8 cellular contexts compared by ENCODE assay signal in genomic region chr10:96511044-96511945, GRCh38. TPM values are rescaled to one million over a fixed set of nuclear protein-coding genes. Genes with fewer than 3 reads are reported as not detected.
A peak's percentile ranks its signal among the peaks of the same experiment; 100 is the strongest.
DNase-seq lines count a peak whose midpoint lies in the region; ATAC-seq, FAIRE-seq and TF ChIP-seq lines count a peak whose summit lies in the region.

No MANE protein-coding gene starts in this region.

- H3K4me1 ChIP-seq in DND-41 (ENCODE audit: insufficient read depth, low read length) (peaks cover 20% of the 10 kb centered on the region), astrocyte (ENCODE audit: insufficient read depth, low read length) (peaks cover 29% of the 10 kb centered on the region)

- peaks cover 1% of the 10 kb centered on the region for H3K27me3 Mint-ChIP-seq in astrocyte (ENCODE audit: low read depth, unreplicated experiment)

- H2AFZ ChIP-seq in DND-41 (ENCODE audit: low read depth, low read length) (no peak overlapping the region), astrocyte (ENCODE audit: low read depth, low read length) (no peak overlapping the region)

- peaks cover 30% of the 10 kb centered on the region for H3K4me1 Mint-ChIP-seq in astrocyte (ENCODE audit: low read depth, unreplicated experiment)

- H3K4me3 Mint-ChIP-seq in astrocyte (ENCODE audit: unreplicated experiment) = peak overlapping the region; percentile 89

- in situ Hi-C loops in ACHN (cut with HindIII; ENCODE audit: low pct_ligation_motif_present, low pct_unique_long_range_greater_than_20kb, low sequenced_read_pairs) = no loop called here

- no peaks in the 10 kb centered on the region for H3K9me3 Mint-ChIP-seq in astrocyte (ENCODE audit: unreplicated experiment)

- H3K79me2 ChIP-seq in DND-41 (ENCODE audit: insufficient read depth, low read length) = no peaks in the 10 kb centered on the region
- H3K79me2 ChIP-seq in astrocyte (ENCODE audit: insufficient read depth, low read length) = no peaks in the 10 kb centered on the region

- H3K4me2 ChIP-seq in DND-41 (ENCODE audit: insufficient read depth, low read length) (no peak overlapping the region), astrocyte (ENCODE audit: low read length) (peak overlapping the region; percentile 18)

- FAIRE-seq in astrocyte (lab: Jason Lieb, UNC) = no peak

- no peaks in the 10 kb centered on the region for H3K36me3 Mint-ChIP-seq in astrocyte (ENCODE audit: low read depth, unreplicated experiment)

- ATAC-seq in DND-41 (ENCODE audit: insufficient read depth, low read depth) = no peak
- ATAC-seq in left lobe of liver = peak; percentile 60
- no peak for ATAC-seq in GM18502 (IDR thresholded peaks at IDR 0.05; ENCODE audit: poor library complexity, unreplicated experiment)
- ATAC-seq in GM21515 (IDR thresholded peaks at IDR 0.05; ENCODE audit: unreplicated experiment) = no peak

- H3K36me3 ChIP-seq in DND-41 (ENCODE audit: insufficient read depth, low read length) (no peaks in the 10 kb centered on the region), astrocyte (ENCODE audit: insufficient read depth, low read length) (no peaks in the 10 kb centered on the region)

- H3K27me3 ChIP-seq in DND-41 (ENCODE audit: insufficient read depth, low read length, poor library complexity) (peaks cover 54% of the 10 kb centered on the region), astrocyte (ENCODE audit: insufficient read depth, low read length) (peaks cover 6% of the 10 kb centered on the region)

- H3K4me3 ChIP-seq in DND-41 (ENCODE audit: low read depth in 1 of 2, low read length in 2 of 2) (no peak overlapping the region), astrocyte (ENCODE audit: insufficient read depth, low read depth, low read length) (no peak overlapping the region)

- H4K20me1 ChIP-seq in DND-41 (ENCODE audit: insufficient read depth, low read length) (peaks cover 44% of the 10 kb centered on the region), astrocyte (ENCODE audit: insufficient read depth, low read length) (peaks cover 16% of the 10 kb centered on the region)

- H3K27ac ChIP-seq in DND-41 (ENCODE audit: low read length) (no peak overlapping the region), astrocyte (ENCODE audit: low read depth, low read length) (no peak overlapping the region)

- H3K9me3 ChIP-seq in DND-41 (ENCODE audit: insufficient read depth, low read length, severe bottlenecking) (no peaks in the 10 kb centered on the region), astrocyte (ENCODE audit: insufficient read depth, low read depth, low read length) (no peaks in the 10 kb centered on the region)

- H3K9ac ChIP-seq in DND-41 (ENCODE audit: low read depth, low read length) = no peak overlapping the region
- H3K9ac ChIP-seq in astrocyte (ENCODE audit: low read length) = no peak overlapping the region

- DNase-seq in ACHN (peak; percentile 72), DND-41 (peak; percentile 35), NCI-H187 treated with DMSO at 0.1 percent for 48 hours (lab: John Stamatoyannopoulos, UW) (peak; percentile 14), astrocyte (ENCODE audit: low read depth) (no peak), left lobe of liver (ENCODE audit: low spot score) (no peak), CD1c-positive myeloid dendritic cell (ENCODE audit: extremely low spot score) (no peak)

- H3K27ac Mint-ChIP-seq in astrocyte (ENCODE audit: unreplicated experiment) = peak overlapping the region; percentile 83

- TF ChIP-seq CTCF in DND-41 (IDR thresholded peaks at IDR 0.05; ENCODE audit: borderline replicate concordance, extremely low read depth, low read length, poor library complexity, severe bottlenecking) (peak; percentile 72), astrocyte (IDR thresholded peaks at IDR 0.05; ENCODE audit: insufficient read depth, low read depth, low read length) (peak; percentile 56)

RNA-seq across cellular contexts. Expression of gene TLL2, which starts 2.4 kb away (rescaled TPM):
- total RNA-seq in astrocyte (7.6 and 9.6 TPM in 2 replicates), left lobe of liver (not detected)

Comparison
In these comparisons a context has a peak if more than half of its experiments do, and no peak if none do; other contexts are left out.
1. DNase-seq: peak in ACHN (single experiment), DND-41 (single experiment) and NCI-H187 treated with DMSO at 0.1 percent for 48 hours (single experiment); none in astrocyte (single experiment), left lobe of liver (single experiment) and CD1c-positive myeloid dendritic cell (single experiment).